33 cellular contexts compared by ENCODE assay signal in the genomic region with DNA sequence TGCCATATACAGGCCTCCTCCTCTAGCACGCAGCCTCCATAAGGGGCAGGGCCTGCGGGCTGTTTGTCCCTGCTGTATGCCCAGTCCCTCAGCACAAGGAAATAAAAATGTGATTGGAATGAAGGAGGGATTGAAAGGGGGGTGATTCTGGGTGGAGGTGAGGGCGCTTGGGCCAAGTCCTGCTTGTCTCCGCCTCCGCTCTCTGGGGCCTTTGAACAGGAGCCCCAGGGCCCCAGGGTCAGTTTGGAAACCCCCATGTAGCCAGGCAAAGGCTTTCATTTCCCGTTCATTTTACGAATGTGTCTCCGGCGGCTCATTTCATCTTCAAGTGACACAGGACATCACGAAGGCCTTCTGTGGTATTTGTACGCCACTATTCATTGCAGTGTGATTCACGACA. TPM values are rescaled to one million over a fixed set of nuclear protein-coding genes. Genes with fewer than 3 reads are reported as not detected.
A peak's percentile ranks its signal among the peaks of the same experiment; 100 is the strongest.
DNase-seq lines count a peak whose midpoint lies in the region; ATAC-seq and TF ChIP-seq lines count a peak whose summit lies in the region.
"Had no signal": no experiment of that assay in that cellular context is flagged by ENCODE, and none has a peak within 500 bp of the region (broad histone marks: within the 10 kb centered on the region; RNA-seq: fewer than 3 reads in every experiment).

No MANE protein-coding gene starts in this region.

- H3K27ac Mint-ChIP-seq in activated CD4-positive, alpha-beta memory T cell treated with anti-CD3 and anti-CD28 coated beads, Interleukin-2, amount 10 ng/mL, durations not matched to agents 7 days and 5 days = no peak overlapping the region
- H3K27ac Mint-ChIP-seq in activated CD4-positive, alpha-beta memory T cell treated with anti-CD3 and anti-CD28 coated beads for 36 hours = no peak overlapping the region
- peak overlapping the region; percentile 34 for H3K27ac Mint-ChIP-seq in T-helper 17 cell
- H3K27ac Mint-ChIP-seq: activated naive CD8-positive, alpha-beta T cell treated with anti-CD3 and anti-CD28 coated beads, Interleukin-2, amount 50 U/mL, for 24 hours; natural killer cell had no signal

- POLR2A ChIA-PET in activated CD4-positive, alpha-beta memory T cell treated with anti-CD3 and anti-CD28 coated beads, Interleukin-2, amount 10 ng/mL, durations not matched to agents 7 days and 5 days (lab: Charles Lee) = no interaction called here
- POLR2A ChIA-PET in activated CD4-positive, alpha-beta memory T cell treated with anti-CD3 and anti-CD28 coated beads for 36 hours (lab: Charles Lee) = no interaction called here

- no peak overlapping the region for H3K4me3 Mint-ChIP-seq in activated CD4-positive, alpha-beta memory T cell treated with anti-CD3 and anti-CD28 coated beads, Interleukin-2, amount 10 ng/mL, durations not matched to agents 7 days and 5 days
- H3K4me3 Mint-ChIP-seq in activated CD4-positive, alpha-beta memory T cell treated with anti-CD3 and anti-CD28 coated beads for 36 hours = no peak overlapping the region
- H3K4me3 Mint-ChIP-seq in T-helper 17 cell = peak overlapping the region; percentile 41
- H3K4me3 Mint-ChIP-seq: activated naive CD8-positive, alpha-beta T cell treated with anti-CD3 and anti-CD28 coated beads, Interleukin-2, amount 50 U/mL, for 24 hours; immature natural killer cell; natural killer cell had no signal

- H3K4me3 ChIP-seq in stomach = no peak overlapping the region
- H3K4me3 ChIP-seq: left ventricle myocardium inferior, smooth muscle cell had no signal

- no peak for ATAC-seq in T-helper 17 cell
- ATAC-seq in left lobe of liver = no peak
- no peak for ATAC-seq in GM19463 (IDR thresholded peaks at IDR 0.05; ENCODE audit: unreplicated experiment)
- no peak for ATAC-seq in HG03354 (IDR thresholded peaks at IDR 0.05; ENCODE audit: poor library complexity, severe bottlenecking, unreplicated experiment)
- ATAC-seq in HG03442 (IDR thresholded peaks at IDR 0.05; ENCODE audit: unreplicated experiment) = no peak
- ATAC-seq: activated naive CD8-positive, alpha-beta T cell treated with anti-CD3 and anti-CD28 coated beads, Interleukin-2, amount 50 U/mL, for 24 hours; natural killer cell had no signal

- peaks cover 0 to 11% (median 4%) of the 10 kb centered on the region in 4 donors for H3K4me1 ChIP-seq in stomach

- no peaks in the 10 kb centered on the region for H3K36me3 Mint-ChIP-seq in activated CD4-positive, alpha-beta memory T cell treated with anti-CD3 and anti-CD28 coated beads, Interleukin-2, amount 10 ng/mL, durations not matched to agents 7 days and 5 days (ENCODE audit: low read depth)
- H3K36me3 Mint-ChIP-seq in activated CD4-positive, alpha-beta memory T cell treated with anti-CD3 and anti-CD28 coated beads for 36 hours = no peaks in the 10 kb centered on the region
- H3K36me3 Mint-ChIP-seq in T-helper 17 cell (ENCODE audit: low read depth) = peaks cover 2% of the 10 kb centered on the region
- H3K36me3 Mint-ChIP-seq: immature natural killer cell, natural killer cell had no signal

- H3K4me1 Mint-ChIP-seq in activated CD4-positive, alpha-beta memory T cell treated with anti-CD3 and anti-CD28 coated beads, Interleukin-2, amount 10 ng/mL, durations not matched to agents 7 days and 5 days = peaks cover 7% of the 10 kb centered on the region
- peaks cover 10% of the 10 kb centered on the region for H3K4me1 Mint-ChIP-seq in activated CD4-positive, alpha-beta memory T cell treated with anti-CD3 and anti-CD28 coated beads for 36 hours (ENCODE audit: low read depth)
- H3K4me1 Mint-ChIP-seq in T-helper 17 cell = peaks cover 14% of the 10 kb centered on the region

- no peaks in the 10 kb centered on the region for H3K36me3 ChIP-seq in stomach
- H3K36me3 ChIP-seq: brain microvascular endothelial cell, left ventricle myocardium inferior had no signal

- WGBS in stomach, 5 donors = 86 to 89% (median 88%) methylated on average over 12 of the region's 12 CpGs

- H3K27me3 Mint-ChIP-seq in activated CD4-positive, alpha-beta memory T cell treated with anti-CD3 and anti-CD28 coated beads, Interleukin-2, amount 10 ng/mL, durations not matched to agents 7 days and 5 days = peaks cover 12% of the 10 kb centered on the region
- peaks cover 7% of the 10 kb centered on the region for H3K27me3 Mint-ChIP-seq in activated CD4-positive, alpha-beta memory T cell treated with anti-CD3 and anti-CD28 coated beads for 36 hours
- H3K27me3 Mint-ChIP-seq in T-helper 17 cell = peaks cover 23% of the 10 kb centered on the region
- H3K27me3 Mint-ChIP-seq: activated naive CD8-positive, alpha-beta T cell treated with anti-CD3 and anti-CD28 coated beads, Interleukin-2, amount 50 U/mL, for 24 hours had no signal

- H3K27ac ChIP-seq in stomach = no peak overlapping the region
- H3K27ac ChIP-seq: 22Rv1, brain microvascular endothelial cell, left ventricle myocardium inferior, RWPE1, testis had no signal

- H3K27me3 ChIP-seq in stomach = peaks cover 0 to 16% (median 10%) of the 10 kb centered on the region in 3 donors
- H3K27me3 ChIP-seq: testis had no signal

- H3K9me3 ChIP-seq in T-helper 17 cell (ENCODE audit: control insufficient read depth, low read length, poor library complexity, severe bottlenecking) = no peaks in the 10 kb centered on the region
- H3K9me3 ChIP-seq in stomach = no peaks in the 10 kb centered on the region
- H3K9me3 ChIP-seq: left ventricle myocardium inferior, testis had no signal

- intact Hi-C loops in activated CD4-positive, alpha-beta memory T cell treated with anti-CD3 and anti-CD28 coated beads for 36 hours (cut with micrococcal nuclease) = no loop called here
- intact Hi-C loops in stomach (cut with DNase I; ENCODE audit: low total_unique reads) = no loop called here

- CTCF ChIA-PET in activated CD4-positive, alpha-beta memory T cell treated with anti-CD3 and anti-CD28 coated beads, Interleukin-2, amount 10 ng/mL, durations not matched to agents 7 days and 5 days (lab: Charles Lee) = no interaction called here
- CTCF ChIA-PET in activated CD4-positive, alpha-beta memory T cell treated with anti-CD3 and anti-CD28 coated beads for 36 hours (lab: Charles Lee) = interaction anchor here (0.7 kb wide), 1 partner anchor 17 kb away, joined by 3 read pairs; no protein-coding TSS in a partner anchor

- no peak for TF ChIP-seq EP300 in stomach (IDR thresholded peaks at IDR 0.05)

- DNase-seq in activated CD4-positive, alpha-beta memory T cell treated with anti-CD3 and anti-CD28 coated beads, Interleukin-2, amount 10 ng/mL, durations not matched to agents 7 days and 5 days = peak; percentile 10
- no peak for DNase-seq in activated CD4-positive, alpha-beta memory T cell treated with anti-CD3 and anti-CD28 coated beads for 36 hours
- DNase-seq in T-helper 17 cell (no peak), left lobe of liver (ENCODE audit: low spot score) (peak; percentile 28), stomach (peak; percentile 11)
- DNase-seq: activated CD4-positive, alpha-beta T cell treated with anti-CD3 and anti-CD28 coated beads for 4 hours; activated gamma-delta T cell; activated naive CD8-positive, alpha-beta T cell treated with anti-CD3 and anti-CD28 coated beads, Interleukin-2, amount 50 U/mL, for 24 hours; AML-193; brain microvascular endothelial cell; DMS53; effector CD8-positive, alpha-beta T cell; foreskin fibroblast; GOT3; immature natural killer cell; Kasumi-1; left ventricle myocardium inferior; midbrain; MV-4-11; natural killer cell; NCI-H2029 treated with DMSO at 0.1 percent for 48 hours; NCI-H226; NCI-H774; stimulated activated naive CD4-positive, alpha-beta T cell; T-helper 2 cell had no signal

- no peak for TF ChIP-seq CTCF in stomach (IDR thresholded peaks at IDR 0.05)

- no peak for TF ChIP-seq POLR2A in stomach (IDR thresholded peaks at IDR 0.05)

- no peaks in the 10 kb centered on the region for H3K9me3 Mint-ChIP-seq in activated CD4-positive, alpha-beta memory T cell treated with anti-CD3 and anti-CD28 coated beads, Interleukin-2, amount 10 ng/mL, durations not matched to agents 7 days and 5 days
- H3K9me3 Mint-ChIP-seq in activated CD4-positive, alpha-beta memory T cell treated with anti-CD3 and anti-CD28 coated beads for 36 hours = no peaks in the 10 kb centered on the region
- H3K9me3 Mint-ChIP-seq: activated naive CD8-positive, alpha-beta T cell treated with anti-CD3 and anti-CD28 coated beads, Interleukin-2, amount 50 U/mL, for 24 hours; immature natural killer cell; natural killer cell had no signal

RNA-seq across cellular contexts. Expression of a gene that starts 4.5 kb away (rescaled TPM):
- total RNA-seq in activated CD4-positive, alpha-beta memory T cell treated with anti-CD3 and anti-CD28 coated beads, Interleukin-2, amount 10 ng/mL, durations not matched to agents 7 days and 5 days = 10 to 100 TPM; 20.8 to 23.6 TPM
- total RNA-seq in activated CD4-positive, alpha-beta memory T cell treated with anti-CD3 and anti-CD28 coated beads for 36 hours = 10 to 100 TPM; 11.7 to 13.3 TPM
- total RNA-seq in T-helper 17 cell (10 to 100 TPM; 18.1 to 25.2 TPM), left lobe of liver (0.83 TPM), stomach (1 to 10 TPM in 3 of 5 donors, under 1 TPM in 1, not detected in 1; 0.58 to 3.5 (median 1.5) TPM)
- 1 to 10 TPM; 1.8 to 3.2 (median 1.9) TPM for polyA plus RNA-seq in stomach
- total RNA-seq: osteocyte, smooth muscle cell had no signal

Comparison
In these comparisons a context has a peak if more than half of its experiments do, and no peak if none do; other contexts are left out.
1. DNase-seq: peak in activated CD4-positive, alpha-beta memory T cell treated with anti-CD3 and anti-CD28 coated beads, Interleukin-2, amount 10 ng/mL, durations not matched to agents 7 days and 5 days (single experiment), left lobe of liver (single experiment) and stomach (single experiment); none in activated CD4-positive, alpha-beta memory T cell treated with anti-CD3 and anti-CD28 coated beads for 36 hours (single experiment) and T-helper 17 cell (0 of 3).